ENCODE assay signal across 1 cellular context in genomic region chr3:108623504-108623903, GRCh38.
TF ChIP-seq lines count a peak whose summit lies in the region.

No MANE protein-coding gene starts in this region.

TF ChIP-seq in H1, 55 proteins besides CTCF, POLR2A, EP300 and RAD21 (continued from another document):
- TF ChIP-seq CTBP2 (IDR thresholded peaks at IDR 0.05; ENCODE audit: borderline replicate concordance, insufficient read depth, insufficient read length, low read length) (no peak), BRCA1 (IDR thresholded peaks at IDR 0.05; ENCODE audit: low read depth, low read length) (no peak), RBBP5 (IDR thresholded peaks at IDR 0.05; ENCODE audit: borderline replicate concordance, low read depth, low read length) (no peak), TAF7 (optimal IDR thresholded peaks at IDR 0.05; ENCODE audit: borderline replicate concordance, low read depth, low read length) (no peak), CHD1 (IDR thresholded peaks at IDR 0.05; ENCODE audit: low read depth, low read length) (no peak), CBX8 (IDR thresholded peaks at IDR 0.05; ENCODE audit: borderline replicate concordance, low read depth, low read length) (no peak), TBP (IDR thresholded peaks at IDR 0.05; ENCODE audit: low read depth, low read length) (no peak)
- TF ChIP-seq, protein P1, sequence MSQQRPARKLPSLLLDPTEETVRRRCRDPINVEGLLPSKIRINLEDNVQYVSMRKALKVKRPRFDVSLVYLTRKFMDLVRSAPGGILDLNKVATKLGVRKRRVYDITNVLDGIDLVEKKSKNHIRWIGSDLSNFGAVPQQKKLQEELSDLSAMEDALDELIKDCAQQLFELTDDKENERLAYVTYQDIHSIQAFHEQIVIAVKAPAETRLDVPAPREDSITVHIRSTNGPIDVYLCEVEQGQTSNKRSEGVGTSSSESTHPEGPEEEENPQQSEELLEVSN (IDR thresholded peaks at IDR 0.05), result no peak
